In genomic region chr16:80576343-80576912, GRCh38 we compare ENCODE assay signal across 1 cellular context.
TF ChIP-seq lines count a peak whose summit lies in the region.

No MANE protein-coding gene starts in this region.

TF ChIP-seq in HepG2, 621 proteins besides CTCF, POLR2A, EP300 and RAD21 (continued from another document):
- TF ChIP-seq ZNF800 (CRISPR knock-in tag; IDR thresholded peaks at IDR 0.05): no peak
- no peak for TF ChIP-seq ZBTB8A (CRISPR knock-in tag; IDR thresholded peaks at IDR 0.05; ENCODE audit: borderline replicate concordance, low read depth)
- TF ChIP-seq MYNN (CRISPR knock-in tag; IDR thresholded peaks at IDR 0.05; ENCODE audit: low read depth): no peak
- TF ChIP-seq, protein P1, sequence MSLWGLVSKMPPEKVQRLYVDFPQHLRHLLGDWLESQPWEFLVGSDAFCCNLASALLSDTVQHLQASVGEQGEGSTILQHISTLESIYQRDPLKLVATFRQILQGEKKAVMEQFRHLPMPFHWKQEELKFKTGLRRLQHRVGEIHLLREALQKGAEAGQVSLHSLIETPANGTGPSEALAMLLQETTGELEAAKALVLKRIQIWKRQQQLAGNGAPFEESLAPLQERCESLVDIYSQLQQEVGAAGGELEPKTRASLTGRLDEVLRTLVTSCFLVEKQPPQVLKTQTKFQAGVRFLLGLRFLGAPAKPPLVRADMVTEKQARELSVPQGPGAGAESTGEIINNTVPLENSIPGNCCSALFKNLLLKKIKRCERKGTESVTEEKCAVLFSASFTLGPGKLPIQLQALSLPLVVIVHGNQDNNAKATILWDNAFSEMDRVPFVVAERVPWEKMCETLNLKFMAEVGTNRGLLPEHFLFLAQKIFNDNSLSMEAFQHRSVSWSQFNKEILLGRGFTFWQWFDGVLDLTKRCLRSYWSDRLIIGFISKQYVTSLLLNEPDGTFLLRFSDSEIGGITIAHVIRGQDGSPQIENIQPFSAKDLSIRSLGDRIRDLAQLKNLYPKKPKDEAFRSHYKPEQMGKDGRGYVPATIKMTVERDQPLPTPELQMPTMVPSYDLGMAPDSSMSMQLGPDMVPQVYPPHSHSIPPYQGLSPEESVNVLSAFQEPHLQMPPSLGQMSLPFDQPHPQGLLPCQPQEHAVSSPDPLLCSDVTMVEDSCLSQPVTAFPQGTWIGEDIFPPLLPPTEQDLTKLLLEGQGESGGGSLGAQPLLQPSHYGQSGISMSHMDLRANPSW (CRISPR knock-in tag; IDR thresholded peaks at IDR 0.05; ENCODE audit: borderline replicate concordance): no peak
- TF ChIP-seq ZNF44 (CRISPR knock-in tag; IDR thresholded peaks at IDR 0.05): no peak
TF ChIP-seq in HepG2: peak in this region for 14.
